In the genomic region with DNA sequence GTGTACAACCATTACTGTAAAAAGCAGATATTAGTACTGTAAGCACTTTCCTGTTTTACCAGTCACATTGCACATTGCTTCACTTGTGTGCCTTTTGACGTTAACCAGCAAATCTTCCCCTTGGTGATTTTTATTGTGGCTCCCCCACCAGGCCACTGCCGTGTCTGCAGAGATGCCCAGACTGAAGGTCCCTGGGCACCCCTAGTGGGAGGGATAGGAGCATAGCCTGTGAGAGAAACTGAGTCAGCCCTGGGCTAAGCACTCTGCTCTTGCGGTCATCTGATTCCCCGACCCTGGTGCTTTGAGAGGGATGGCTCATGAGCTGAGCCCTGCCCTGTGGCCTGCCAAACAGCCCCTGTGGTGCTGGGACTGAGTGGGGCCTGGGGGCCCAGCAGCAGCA, we compare ENCODE assay signal across 1 cellular context.
TF ChIP-seq lines count a peak whose summit lies in the region.

No MANE protein-coding gene starts in this region.

TF ChIP-seq in K562, 482 proteins besides CTCF, POLR2A, EP300 and RAD21:
- TF ChIP-seq PKNOX1 (IDR thresholded peaks at IDR 0.05) (no peak), BCOR (IDR thresholded peaks at IDR 0.05) (peak; percentile 23; the same call in 1 of the 2 replicates), SMC3 (conservative IDR thresholded peaks at IDR 0.05; ENCODE audit: insufficient read depth, low read depth, low read length) (0 out of 2 replicates have a peak, but pooled peaks have one; percentile 16)
